Comparison of ENCODE assay signal across 21 cellular contexts in the genomic region with DNA sequence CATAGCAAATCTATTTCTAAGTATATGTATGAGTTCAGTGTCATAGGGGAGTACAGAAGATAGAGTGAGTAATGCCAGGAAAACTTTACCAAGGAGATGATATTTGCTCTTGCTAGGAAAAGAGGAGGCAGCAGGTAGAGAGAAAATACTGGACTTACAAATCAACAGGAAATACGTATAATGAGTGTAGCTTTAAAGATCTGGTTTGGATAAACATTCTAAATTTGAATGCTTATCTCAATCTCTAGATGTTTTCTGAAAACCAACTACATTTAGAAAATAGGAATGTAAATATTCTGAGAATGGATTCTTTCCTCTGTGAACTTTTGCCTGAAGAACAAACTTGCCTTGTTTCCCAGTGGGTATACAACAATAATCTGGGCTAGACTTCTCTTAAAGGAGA. TPM values are rescaled to one million over a fixed set of nuclear protein-coding genes. Genes with fewer than 3 reads are reported as not detected.
A peak's percentile ranks its signal among the peaks of the same experiment; 100 is the strongest.
DNase-seq lines count a peak whose midpoint lies in the region; ATAC-seq and TF ChIP-seq lines count a peak whose summit lies in the region.
"Had no signal": no experiment of that assay in that cellular context is flagged by ENCODE, and none has a peak within 500 bp of the region (broad histone marks: within the 10 kb centered on the region; RNA-seq: fewer than 3 reads in every experiment).

No MANE protein-coding gene starts in this region.

- H3K27ac Mint-ChIP-seq in Caco-2 (ENCODE audit: unreplicated experiment): no peak overlapping the region
- H3K27ac Mint-ChIP-seq in WTC11: no peak overlapping the region
- H3K27ac Mint-ChIP-seq: activated CD4-positive, alpha-beta T cell treated with anti-CD3 and anti-CD28 coated beads for 36 hours; dendritic cell treated with granulocyte-macrophage colony-stimulating factor and Interleukin-4, amounts not matched to agents 40 ng/mL and 50 ng/mL, for 4 days; natural killer cell had no signal

- BruUV-seq in Caco-2 (replicated peaks; lab: Mats Ljungman, UMichigan): no TSS peak

- no peaks in the 10 kb centered on the region for H4K20me1 ChIP-seq in hepatocyte (ENCODE audit: insufficient read depth, poor library complexity, severe bottlenecking)

- H3K27ac ChIP-seq in hepatocyte: peak overlapping the region; percentile 4
- peak overlapping the region; percentile 34 to 79 (median 58) for H3K27ac ChIP-seq in tibial nerve

- H3K4me1 ChIP-seq in adipocyte (ENCODE audit: control insufficient read depth, insufficient read depth, low read length) (peaks cover 41% of the 10 kb centered on the region), hepatocyte (ENCODE audit: insufficient read depth) (peaks cover 11% of the 10 kb centered on the region), tibial nerve (peaks cover 0 to 29% (median 9%) of the 10 kb centered on the region in 4 donors), Caco-2 (no peaks in the 10 kb centered on the region)
- H3K4me1 ChIP-seq: BE2C had no signal

- no peak for TF ChIP-seq CTCF in hepatocyte (IDR thresholded peaks at IDR 0.05; ENCODE audit: poor library complexity)
- TF ChIP-seq CTCF in tibial nerve (IDR thresholded peaks at IDR 0.05): no peak
- TF ChIP-seq CTCF in Caco-2 (IDR thresholded peaks at IDR 0.05; ENCODE audit: insufficient read depth in 1 of 2, low read depth in 1 of 2, low read length in 1 of 2, severe bottlenecking in 1 of 2, unreplicated experiment in 1 of 2): no peak
- no peak for TF ChIP-seq CTCF in WTC11 (IDR thresholded peaks at IDR 0.05)

- TF ChIP-seq POLR2A in tibial nerve (IDR thresholded peaks at IDR 0.05): no peak

- no peak for TF ChIP-seq EP300 in tibial nerve (IDR thresholded peaks at IDR 0.05)

- H3K9me2 ChIP-seq in hepatocyte (replicated peaks; ENCODE audit: insufficient read depth): no peaks in the 10 kb centered on the region

- H3K27me3 Mint-ChIP-seq in Caco-2 (ENCODE audit: insufficient read depth, unreplicated experiment) (no peaks in the 10 kb centered on the region), WTC11 (ENCODE audit: low read depth) (no peaks in the 10 kb centered on the region)
- H3K27me3 Mint-ChIP-seq: activated CD4-positive, alpha-beta T cell treated with anti-CD3 and anti-CD28 coated beads for 36 hours; dendritic cell treated with granulocyte-macrophage colony-stimulating factor and Interleukin-4, amounts not matched to agents 40 ng/mL and 50 ng/mL, for 4 days had no signal

- peak overlapping the region; percentile 78 for H3K9ac ChIP-seq in adipocyte (ENCODE audit: low read length)

- H3K4me1 Mint-ChIP-seq in Caco-2 (ENCODE audit: low read depth, unreplicated experiment): no peaks in the 10 kb centered on the region
- no peaks in the 10 kb centered on the region for H3K4me1 Mint-ChIP-seq in WTC11
- H3K4me1 Mint-ChIP-seq: activated CD4-positive, alpha-beta T cell treated with anti-CD3 and anti-CD28 coated beads for 36 hours; natural killer cell had no signal

- no peak overlapping the region for H3K4me3 Mint-ChIP-seq in Caco-2 (ENCODE audit: unreplicated experiment)
- H3K4me3 Mint-ChIP-seq in WTC11: no peak overlapping the region
- H3K4me3 Mint-ChIP-seq: activated CD4-positive, alpha-beta T cell treated with anti-CD3 and anti-CD28 coated beads for 36 hours; dendritic cell treated with granulocyte-macrophage colony-stimulating factor and Interleukin-4, amounts not matched to agents 40 ng/mL and 50 ng/mL, for 4 days; natural killer cell had no signal

- H3K36me3 Mint-ChIP-seq in Caco-2 (ENCODE audit: insufficient read depth, unreplicated experiment) (no peaks in the 10 kb centered on the region), WTC11 (no peaks in the 10 kb centered on the region)
- H3K36me3 Mint-ChIP-seq: natural killer cell had no signal

- no peaks in the 10 kb centered on the region for H3K36me3 ChIP-seq in adipocyte (ENCODE audit: control insufficient read depth, insufficient read depth, low read length, severe bottlenecking)
- no peaks in the 10 kb centered on the region for H3K36me3 ChIP-seq in hepatocyte (replicated peaks; ENCODE audit: insufficient read depth, low read depth)
- no peaks in the 10 kb centered on the region for H3K36me3 ChIP-seq in tibial nerve
- H3K36me3 ChIP-seq in Caco-2 (ENCODE audit: control insufficient read depth, insufficient read depth, low read length): no peaks in the 10 kb centered on the region
- H3K36me3 ChIP-seq: BE2C, stomach had no signal

- no peaks in the 10 kb centered on the region for H3K79me2 ChIP-seq in hepatocyte

- CTCF ChIA-PET in Caco-2 (lab: Charles Lee): no interaction called here
- CTCF ChIA-PET in WTC11 (lab: Charles Lee): interaction anchor here (1.6 kb wide), 1 partner anchor 11 kb away, joined by 4 read pairs; no protein-coding TSS in a partner anchor

- DNase-seq in HCEC 1CT: peak; percentile 53
- DNase-seq in adipocyte (ENCODE audit: low read depth): peak; percentile 56
- no peak for DNase-seq in hepatocyte (ENCODE audit: low spot score)
- DNase-seq in tibial nerve (ENCODE audit: low spot score in 2 of 2): no peak
- no peak for DNase-seq in Caco-2
- DNase-seq in WTC11 (ENCODE audit: low spot score): no peak
- DNase-seq: activated CD4-positive, alpha-beta T cell treated with anti-CD3 and anti-CD28 coated beads for 36 hours; activated gamma-delta T cell; BE2C; H7; KBM-7; natural killer cell; NCI-H2081; NCI-H524; retina; SIG-M5; stomach had no signal

- WGBS in hepatocyte (ENCODE audit: low lambda C conversion rate, missing lambda C conversion rate): 38% methylated on average over 1 of the region's 1 CpG
- 18 to 20% methylated on average over 1 of the region's 1 CpG for whole genome bisulfite sequencing in tibial nerve, 2 donors

- H2AFZ ChIP-seq in hepatocyte: peak overlapping the region; percentile 12

- H3K27me3 ChIP-seq in adipocyte (replicated peaks; ENCODE audit: control insufficient read depth, insufficient read depth, low read length) (no peaks in the 10 kb centered on the region), hepatocyte (no peaks in the 10 kb centered on the region), tibial nerve (no peaks in the 10 kb centered on the region), Caco-2 (replicated peaks; ENCODE audit: control insufficient read depth, insufficient read depth, low read length) (no peaks in the 10 kb centered on the region)
- H3K27me3 ChIP-seq: BE2C, stomach had no signal

- POLR2A ChIA-PET in Caco-2 (lab: Charles Lee): no interaction called here
- POLR2A ChIA-PET in WTC11 (lab: Charles Lee): no interaction called here

- intact Hi-C loops in Caco-2 (cut with micrococcal nuclease; ENCODE audit: unreplicated experiment): no loop called here

- H3K4me3 ChIP-seq in adipocyte (ENCODE audit: low read length): peak overlapping the region; percentile 63
- no peak overlapping the region for H3K4me3 ChIP-seq in hepatocyte
- H3K4me3 ChIP-seq in tibial nerve: no peak overlapping the region
- H3K4me3 ChIP-seq in Caco-2 (ENCODE audit: low read depth, low read length): no peak overlapping the region
- H3K4me3 ChIP-seq: lung, stomach had no signal

- ATAC-seq in GM21360 (IDR thresholded peaks at IDR 0.05; ENCODE audit: unreplicated experiment) (no peak), WTC11 (no peak), GM18907 (IDR thresholded peaks at IDR 0.05; ENCODE audit: unreplicated experiment) (no peak)
- ATAC-seq: activated CD4-positive, alpha-beta T cell treated with anti-CD3 and anti-CD28 coated beads for 36 hours; natural killer cell had no signal

- no peaks in the 10 kb centered on the region for H3K9me3 Mint-ChIP-seq in Caco-2 (ENCODE audit: unreplicated experiment)
- peaks cover 7% of the 10 kb centered on the region for H3K9me3 Mint-ChIP-seq in WTC11
- H3K9me3 Mint-ChIP-seq: dendritic cell treated with granulocyte-macrophage colony-stimulating factor and Interleukin-4, amounts not matched to agents 40 ng/mL and 50 ng/mL, for 4 days; natural killer cell had no signal

- peak overlapping the region; percentile 24 for H3K4me2 ChIP-seq in hepatocyte

- peaks cover 3% of the 10 kb centered on the region for H3K9me3 ChIP-seq in adipocyte (ENCODE audit: control insufficient read depth, low read length)
- no peaks in the 10 kb centered on the region for H3K9me3 ChIP-seq in hepatocyte (ENCODE audit: low read depth)
- H3K9me3 ChIP-seq in tibial nerve: no peaks in the 10 kb centered on the region
- no peaks in the 10 kb centered on the region for H3K9me3 ChIP-seq in Caco-2
- H3K9me3 ChIP-seq: BE2C, stomach had no signal

TF ChIP-seq in WTC11, 78 proteins besides CTCF, POLR2A, EP300 and RAD21 (continues in another document):
- TF ChIP-seq OVOL2 (CRISPR knock-in tag; IDR thresholded peaks at IDR 0.05; ENCODE audit: borderline replicate concordance) (no peak), GABPB1 (CRISPR knock-in tag; IDR thresholded peaks at IDR 0.05) (no peak), ZBTB21 (CRISPR knock-in tag; IDR thresholded peaks at IDR 0.05; ENCODE audit: borderline replicate concordance) (no peak), ATF6 (CRISPR knock-in tag; IDR thresholded peaks at IDR 0.05) (no peak)
- TF ChIP-seq, protein P1, sequence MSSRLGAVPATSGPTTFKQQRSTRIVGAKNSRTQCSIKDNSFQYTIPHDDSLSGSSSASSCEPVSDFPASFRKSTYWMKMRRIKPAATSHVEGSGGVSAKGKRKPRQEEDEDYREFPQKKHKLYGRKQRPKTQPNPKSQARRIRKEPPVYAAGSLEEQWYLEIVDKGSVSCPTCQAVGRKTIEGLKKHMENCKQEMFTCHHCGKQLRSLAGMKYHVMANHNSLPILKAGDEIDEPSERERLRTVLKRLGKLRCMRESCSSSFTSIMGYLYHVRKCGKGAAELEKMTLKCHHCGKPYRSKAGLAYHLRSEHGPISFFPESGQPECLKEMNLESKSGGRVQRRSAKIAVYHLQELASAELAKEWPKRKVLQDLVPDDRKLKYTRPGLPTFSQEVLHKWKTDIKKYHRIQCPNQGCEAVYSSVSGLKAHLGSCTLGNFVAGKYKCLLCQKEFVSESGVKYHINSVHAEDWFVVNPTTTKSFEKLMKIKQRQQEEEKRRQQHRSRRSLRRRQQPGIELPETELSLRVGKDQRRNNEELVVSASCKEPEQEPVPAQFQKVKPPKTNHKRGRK (CRISPR knock-in tag; IDR thresholded peaks at IDR 0.05; ENCODE audit: borderline replicate concordance): no peak

RNA-seq across cellular contexts. Expression of gene GNAI1, which starts 46.9 kb away (rescaled TPM):
- 48.7 and 57.4 TPM in 2 replicates for total RNA-seq in hepatocyte
- 58.7 and 61.3 TPM in 2 replicates for polyA plus RNA-seq in hepatocyte
- total RNA-seq in tibial nerve: 10 to 100 TPM; 29.4 to 78.5 (median 35.5) TPM
- total RNA-seq in Caco-2 (2022): 2.1 and 2.3 TPM in 2 replicates
- 26.7 to 31.0 TPM (median 31.0 TPM) in 3 replicates for total RNA-seq in WTC11 (2021)

Comparison
In these comparisons a context has a peak if more than half of its experiments do, and no peak if none do; other contexts are left out.
1. DNase-seq: peak in HCEC 1CT (single experiment) and adipocyte (single experiment); none in hepatocyte (single experiment), tibial nerve (0 of 2), Caco-2 (0 of 2) and WTC11 (single experiment).